ENCODE assay signal across 8 cellular contexts in the genomic region with DNA sequence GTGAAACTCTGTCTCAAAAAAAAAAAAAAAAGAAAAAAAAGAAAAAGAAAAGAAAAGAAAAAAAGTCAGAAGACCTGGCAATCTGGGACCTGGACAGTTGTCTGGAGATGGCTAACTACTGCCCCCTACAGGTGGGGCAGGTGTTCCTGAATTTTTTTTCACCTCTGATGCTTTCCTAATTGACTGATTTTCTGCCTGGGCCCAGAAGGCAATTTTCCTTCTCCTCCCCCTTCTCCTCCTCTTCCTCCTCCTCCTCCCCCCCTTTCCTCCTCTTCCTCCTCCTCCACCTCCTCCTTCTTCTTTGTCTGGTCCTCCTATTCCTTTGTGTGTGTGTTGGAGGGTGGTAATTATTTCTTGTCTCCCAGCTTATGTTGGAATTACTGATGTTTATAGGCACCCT. TPM values are rescaled to one million over a fixed set of nuclear protein-coding genes. Genes with fewer than 3 reads are reported as not detected.
DNase-seq lines count a peak whose midpoint lies in the region; ATAC-seq and TF ChIP-seq lines count a peak whose summit lies in the region.

No MANE protein-coding gene starts in this region.

- H3K27me3 Mint-ChIP-seq in osteocyte (ENCODE audit: unreplicated experiment): peaks cover 3% of the 10 kb centered on the region

- no peaks in the 10 kb centered on the region for H3K36me3 Mint-ChIP-seq in osteocyte (ENCODE audit: unreplicated experiment)

- H3K27me3 ChIP-seq in MG63: no peaks in the 10 kb centered on the region
- no peaks in the 10 kb centered on the region for H3K27me3 ChIP-seq in effector memory CD4-positive, alpha-beta T cell (replicated peaks; ENCODE audit: control insufficient read depth, insufficient read depth, low read length, poor library complexity, severe bottlenecking)

- no peak for ATAC-seq in HG03520 (IDR thresholded peaks at IDR 0.05; ENCODE audit: unreplicated experiment)

- H3K4me1 Mint-ChIP-seq in osteocyte (ENCODE audit: unreplicated experiment): no peaks in the 10 kb centered on the region

- no peak overlapping the region for H3K27ac Mint-ChIP-seq in osteocyte (ENCODE audit: unreplicated experiment)

- H3K27ac ChIP-seq in effector memory CD4-positive, alpha-beta T cell (ENCODE audit: insufficient read depth, low read length, poor library complexity, severe bottlenecking): no peak overlapping the region

- no peaks in the 10 kb centered on the region for H3K9me3 ChIP-seq in MG63
- no peaks in the 10 kb centered on the region for H3K9me3 ChIP-seq in effector memory CD4-positive, alpha-beta T cell (ENCODE audit: control insufficient read depth, low read length)

- peak; percentile 46 for TF ChIP-seq CTCF in osteocyte (IDR thresholded peaks at IDR 0.05)

- DNase-seq in SIG-M5 treated with dmso at 0.1 percent for 504 hours (lab: John Stamatoyannopoulos, UW; ENCODE audit: unreplicated experiment) (peak; percentile 45), SIG-M5 (lab: John Stamatoyannopoulos, UW) (no peak), MG63 (peak; percentile 48), amniotic epithelial cell (ENCODE audit: low read depth) (peak; percentile 8), osteocyte (ENCODE audit: extremely low spot score, unreplicated experiment) (no peak)
- DNase-seq in effector memory CD4-positive, alpha-beta T cell: no peak
- DNase-seq in stimulated activated CD4-positive, alpha-beta T cell treated with anti-CD3 and anti-CD28 coated beads, Interleukin-12 subunit alpha, Interleukin-12 subunit beta, amount 100 ng/mL, for 4 hours: no peak

- no peak overlapping the region for H3K4me3 ChIP-seq in MG63
- no peak overlapping the region for H3K4me3 ChIP-seq in effector memory CD4-positive, alpha-beta T cell (ENCODE audit: insufficient read depth, low read depth, low read length, poor library complexity, severe bottlenecking)

- no peaks in the 10 kb centered on the region for H3K9me3 Mint-ChIP-seq in osteocyte (ENCODE audit: unreplicated experiment)

- no peaks in the 10 kb centered on the region for H3K4me1 ChIP-seq in effector memory CD4-positive, alpha-beta T cell (ENCODE audit: control insufficient read depth, insufficient read depth, low read length, poor library complexity, severe bottlenecking)

- no peak overlapping the region for H3K4me3 Mint-ChIP-seq in osteocyte (ENCODE audit: unreplicated experiment)

- no peaks in the 10 kb centered on the region for H3K36me3 ChIP-seq in MG63
- H3K36me3 ChIP-seq in effector memory CD4-positive, alpha-beta T cell (ENCODE audit: control insufficient read depth, insufficient read depth, low read length): no peaks in the 10 kb centered on the region

RNA-seq across cellular contexts. Expression of gene IRX5, which starts 26.7 kb away (rescaled TPM):
- total RNA-seq in MG63 (2014; rRNA removed; shearing (Covaris generic); ENCODE audit: low replicate concordance): 16.7 and 26.4 TPM in 2 replicates
- total RNA-seq in osteocyte: 3.6 and 4.3 TPM in 2 replicates

Comparison
In these comparisons a context has a peak if more than half of its experiments do, and no peak if none do; other contexts are left out.
1. DNase-seq: peak in SIG-M5 treated with dmso at 0.1 percent for 504 hours (single experiment), MG63 (single experiment) and amniotic epithelial cell (single experiment); none in SIG-M5 (single experiment), osteocyte (single experiment), effector memory CD4-positive, alpha-beta T cell (0 of 3) and stimulated activated CD4-positive, alpha-beta T cell treated with anti-CD3 and anti-CD28 coated beads, Interleukin-12 subunit alpha, Interleukin-12 subunit beta, amount 100 ng/mL, for 4 hours (single experiment).